ENCODE assay signal across 9 cellular contexts in genomic region chr6:122789078-122789861, GRCh38. TPM values are rescaled to one million over a fixed set of nuclear protein-coding genes. Genes with fewer than 3 reads are reported as not detected.
DNase-seq lines count a peak whose midpoint lies in the region; ATAC-seq, FAIRE-seq and TF ChIP-seq lines count a peak whose summit lies in the region.
"Had no signal": no experiment of that assay in that cellular context is flagged by ENCODE, and none has a peak within 500 bp of the region (broad histone marks: within the 10 kb centered on the region; RNA-seq: fewer than 3 reads in every experiment).

Gene SMPDL3A, plus strand, starts transcription at chr6:122789258. Its CDS starts 89 bp downstream, at chr6:122789347.

- H3K9me3 ChIP-seq in vagina, result no peaks in the 10 kb centered on the region

- peak in 1 of 2 donors; percentile 47 for TF ChIP-seq POLR2A in vagina (IDR thresholded peaks at IDR 0.05)

- H3K27me3 Mint-ChIP-seq in naive B cell, result peaks cover 53 to 56% (median 54%) of the 10 kb centered on the region in 3 donors

- H3K4me1 ChIP-seq in vagina, result peaks cover 41% of the 10 kb centered on the region

- peak within 1 kb of the TSS; percentile 96 for H3K27ac ChIP-seq in vagina

- TF ChIP-seq CTCF in fibroblast of villous mesenchyme (IDR thresholded peaks at IDR 0.05; ENCODE audit: insufficient read depth, low read depth, low read length) (peak; percentile 21), vagina (IDR thresholded peaks at IDR 0.05) (peak in 1 of 3 experiments; percentile 68)

- H3K27ac Mint-ChIP-seq in naive B cell, result peak within 1 kb of the TSS in 1 of 6 donors; percentile 86

- FAIRE-seq in GM19239 (lab: Jason Lieb, UNC), result peak; percentile 31
- FAIRE-seq: endometrium had no signal

- no peaks in the 10 kb centered on the region for H3K36me3 ChIP-seq in vagina

- peaks cover 0 to 3% (median 0%) of the 10 kb centered on the region in 7 donors for H3K9me3 Mint-ChIP-seq in naive B cell

- H3K4me3 ChIP-seq in fibroblast of villous mesenchyme (ENCODE audit: low read depth, low read length), result peak within 1 kb of the TSS; percentile 82
- peak within 1 kb of the TSS; percentile 70 to 78 for H3K4me3 ChIP-seq in vagina

- H3K4me3 Mint-ChIP-seq in naive B cell, result peak within 1 kb of the TSS; percentile 21 to 86 (median 72)

- H3K36me3 Mint-ChIP-seq in naive B cell, result no peaks in the 10 kb centered on the region

- ATAC-seq in HG03280 (IDR thresholded peaks at IDR 0.05; ENCODE audit: unreplicated experiment) (peak; percentile 59), naive B cell (ENCODE audit: low read depth in 2 of 2) (peak; percentile 32 to 41)

- intact Hi-C loops in vagina (cut with DNase I), result no loop called here

- DNase-seq in COR-L47 (lab: John Stamatoyannopoulos, UW), result peak; percentile 52
- peak; percentile 7 for DNase-seq in GM19239 (ENCODE audit: insufficient read length, low spot score)
- peak; percentile 74 for DNase-seq in NCI-H345 (lab: John Stamatoyannopoulos, UW)
- DNase-seq in activated T-cell treated with anti-CD3 and anti-CD28 coated beads, Interleukin-2, amount 50 U/mL, for 1 hour, result peak; percentile 18
- peak; percentile 95 for DNase-seq in fibroblast of villous mesenchyme (ENCODE audit: low read depth)
- DNase-seq in naive B cell, result no peak
- no peak for DNase-seq in vagina (ENCODE audit: extremely low spot score in 2 of 2)

- H3K27me3 ChIP-seq in vagina, result no peaks in the 10 kb centered on the region

- peaks cover 5 to 22% (median 22%) of the 10 kb centered on the region in 3 donors for H3K4me1 Mint-ChIP-seq in naive B cell

RNA-seq across cellular contexts. Expression of gene SMPDL3A, which starts in this region (rescaled TPM):
- total RNA-seq in fibroblast of villous mesenchyme (13.4 and 21.3 TPM in 2 replicates), vagina (44.7 TPM)
- under 1 TPM in 1 of 6 donors, not detected in 5; 0.19 TPM for polyA plus RNA-seq in naive B cell (ENCODE audit: low read depth in 6 of 6)

Comparison
In these comparisons a context has a peak if more than half of its experiments do, and no peak if none do; other contexts are left out.
1. Peak in ATAC-seq in naive B cell; RNA of the gene not detected or under 1 TPM.
2. DNase-seq: peak in COR-L47 (single experiment), GM19239 (single experiment), NCI-H345 (single experiment), activated T-cell treated with anti-CD3 and anti-CD28 coated beads, Interleukin-2, amount 50 U/mL, for 1 hour (single experiment) and fibroblast of villous mesenchyme (single experiment); none in naive B cell (single experiment) and vagina (0 of 2).